19 cellular contexts compared by ENCODE assay signal in the genomic region with DNA sequence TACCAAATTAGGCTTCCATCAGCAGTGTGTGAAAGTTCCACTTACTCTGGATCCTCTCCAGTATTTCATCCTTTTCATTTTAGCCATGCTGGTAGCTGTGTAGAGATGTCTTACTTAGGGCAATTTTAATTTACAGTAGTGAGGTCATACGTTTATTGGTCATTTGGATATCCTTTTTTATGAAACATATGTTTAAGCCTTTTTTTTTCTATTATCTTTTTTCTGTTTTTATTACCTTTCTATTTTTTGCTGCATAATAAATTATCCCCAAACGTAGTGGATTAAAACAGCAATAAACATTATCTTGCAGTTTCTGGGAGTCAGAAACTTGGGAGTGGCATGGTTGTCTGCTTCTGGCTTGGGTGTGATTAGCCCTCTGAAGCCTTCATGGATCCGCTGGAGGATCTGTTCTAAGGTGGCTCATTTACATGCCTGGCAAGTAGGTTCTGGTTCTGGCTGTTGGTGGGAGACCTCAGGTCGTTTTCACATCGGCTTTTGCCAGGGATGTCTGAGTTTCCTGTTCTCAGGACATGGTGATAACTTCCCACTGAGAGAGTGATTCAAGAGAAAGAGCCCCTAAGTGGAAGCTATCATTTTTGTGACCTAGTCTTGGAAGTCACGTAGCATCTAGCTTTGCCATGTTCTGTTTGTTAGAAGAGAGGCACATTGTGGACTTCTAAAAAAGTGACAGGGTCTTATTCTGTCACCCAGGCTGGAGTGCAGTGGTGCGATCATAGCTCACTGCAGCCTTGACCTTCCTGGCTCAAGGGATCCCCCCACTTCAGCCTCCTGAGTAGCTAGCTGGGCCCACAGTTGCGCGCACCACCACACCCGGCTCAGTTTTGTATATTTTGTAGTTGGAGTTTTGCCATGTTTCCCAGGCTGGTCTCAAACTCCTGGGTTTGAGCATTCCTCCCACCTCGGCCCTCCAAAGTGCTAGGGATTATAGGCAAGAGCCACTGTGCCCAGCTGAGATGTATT. TPM values are rescaled to one million over a fixed set of nuclear protein-coding genes. Genes with fewer than 3 reads are reported as not detected.
DNase-seq lines count a peak whose midpoint lies in the region; ATAC-seq and TF ChIP-seq lines count a peak whose summit lies in the region.
"Had no signal": no experiment of that assay in that cellular context is flagged by ENCODE, and none has a peak within 500 bp of the region (broad histone marks: within the 10 kb centered on the region; RNA-seq: fewer than 3 reads in every experiment).

No MANE protein-coding gene starts in this region.

- no peak for TF ChIP-seq CTCF in right atrium auricular region (IDR thresholded peaks at IDR 0.05)

- no peaks in the 10 kb centered on the region for H3K27me3 ChIP-seq in right atrium auricular region
- H3K27me3 ChIP-seq: SJSA1, vagina had no signal

- H3K4me3 ChIP-seq in right atrium auricular region (no peak overlapping the region), urinary bladder (ENCODE audit: low read depth, low read length) (no peak overlapping the region)
- H3K4me3 ChIP-seq: SJSA1, vagina had no signal

- ATAC-seq in left ventricle myocardium superior (peak; percentile 37), T-cell (replicated peaks in 1 of 4) (no peak), memory B cell (ENCODE audit: low read depth) (no peak), HG02678 (IDR thresholded peaks at IDR 0.05; ENCODE audit: unreplicated experiment) (no peak)
- ATAC-seq: activated CD8-positive, alpha-beta T cell treated with anti-CD3 and anti-CD28 coated beads, Interleukin-2, amount 10 ng/mL, durations not matched to agents 7 days and 5 days; stimulated activated effector memory CD8-positive, alpha-beta T cell treated with anti-CD3 and anti-CD28 coated beads, Interleukin-12 subunit alpha, Interleukin-12 subunit beta, amount 100 ng/mL, for 72 hours had no signal

- no peak overlapping the region for H3K27ac ChIP-seq in right atrium auricular region
- peak overlapping the region; percentile 51 for H3K27ac ChIP-seq in urinary bladder (ENCODE audit: low read depth)
- H3K27ac ChIP-seq: SJSA1, vagina had no signal

- CTCF ChIA-PET in T-cell (lab: Charles Lee): interaction anchor here in 1 of 2 donors (0.6 kb wide), 1 partner anchor 83 kb away, joined by 3 read pairs; no protein-coding TSS in a partner anchor

- H3K4me1 Mint-ChIP-seq in T-cell (peaks cover 83 to 95% (median 95%) of the 10 kb centered on the region in 3 donors), memory B cell (peaks cover 62% of the 10 kb centered on the region)
- H3K4me1 Mint-ChIP-seq in activated CD4-positive, alpha-beta T cell treated with anti-CD3 and anti-CD28 coated beads, Interleukin-2, amount 10 ng/mL, durations not matched to agents 24 days and 14 days: peaks cover 29% of the 10 kb centered on the region

- no peaks in the 10 kb centered on the region for H3K9me3 ChIP-seq in right atrium auricular region
- H3K9me3 ChIP-seq: SJSA1, vagina had no signal

- H3K27me3 Mint-ChIP-seq in T-cell (no peaks in the 10 kb centered on the region), memory B cell (no peaks in the 10 kb centered on the region)
- no peaks in the 10 kb centered on the region for H3K27me3 Mint-ChIP-seq in activated CD4-positive, alpha-beta T cell treated with anti-CD3 and anti-CD28 coated beads, Interleukin-2, amount 10 ng/mL, durations not matched to agents 24 days and 14 days

- H3K9me3 Mint-ChIP-seq in T-cell (no peaks in the 10 kb centered on the region), memory B cell (no peaks in the 10 kb centered on the region)
- no peaks in the 10 kb centered on the region for H3K9me3 Mint-ChIP-seq in activated CD4-positive, alpha-beta T cell treated with anti-CD3 and anti-CD28 coated beads, Interleukin-2, amount 10 ng/mL, durations not matched to agents 24 days and 14 days
- H3K9me3 Mint-ChIP-seq: activated T-helper 2 cell treated with anti-CD3 and anti-CD28 coated beads, Interferon-gamma antibody, Interleukin-2, Interleukin-4, amounts not matched to agents 10 μg/mL and 5 μg/mL and 100 μg/mL, durations not matched to agents 14 hours and 24 hours and 36 hours; stimulated activated effector memory CD8-positive, alpha-beta T cell treated with anti-CD3 and anti-CD28 coated beads, Interleukin-12 subunit alpha, Interleukin-12 subunit beta, amount 100 ng/mL, for 72 hours had no signal

- intact Hi-C loops in left ventricle myocardium superior (cut with micrococcal nuclease): no loop called here
- intact Hi-C loops in activated CD4-positive, alpha-beta T cell treated with anti-CD3 and anti-CD28 coated beads, Interleukin-2, amount 10 ng/mL, durations not matched to agents 24 days and 14 days (cut with micrococcal nuclease): no loop called here

- peak overlapping the region in 2 of 3 donors; percentile 17 to 34 for H3K4me3 Mint-ChIP-seq in T-cell
- H3K4me3 Mint-ChIP-seq in memory B cell: peak overlapping the region; percentile 27
- no peak overlapping the region for H3K4me3 Mint-ChIP-seq in activated CD4-positive, alpha-beta T cell treated with anti-CD3 and anti-CD28 coated beads, Interleukin-2, amount 10 ng/mL, durations not matched to agents 24 days and 14 days
- H3K4me3 Mint-ChIP-seq: activated CD8-positive, alpha-beta T cell treated with anti-CD3 and anti-CD28 coated beads, Interleukin-2, amount 10 ng/mL, durations not matched to agents 7 days and 5 days; stimulated activated effector memory CD8-positive, alpha-beta T cell treated with anti-CD3 and anti-CD28 coated beads, Interleukin-12 subunit alpha, Interleukin-12 subunit beta, amount 100 ng/mL, for 72 hours had no signal

- DNase-seq in left ventricle myocardium superior (no peak), right atrium auricular region (ENCODE audit: low spot score) (no peak), T-cell (no peak), memory B cell (ENCODE audit: low spot score in 2 of 2) (no peak), SW480 (ENCODE audit: low spot score) (no peak)
- DNase-seq in activated CD4-positive, alpha-beta T cell treated with anti-CD3 and anti-CD28 coated beads, Interleukin-2, amount 10 ng/mL, durations not matched to agents 24 days and 14 days: no peak
- DNase-seq: activated CD8-positive, alpha-beta T cell treated with anti-CD3 and anti-CD28 coated beads, Interleukin-2, amount 10 ng/mL, durations not matched to agents 7 days and 5 days; anterior cingulate cortex; mesenchymal stem cell; MM.1S; NCI-H1930; NCI-H510A treated with DMSO at 0.1 percent for 48 hours; occipital lobe had no signal

- H3K36me3 ChIP-seq in right atrium auricular region: no peaks in the 10 kb centered on the region
- no peaks in the 10 kb centered on the region for H3K36me3 ChIP-seq in urinary bladder (ENCODE audit: insufficient read depth)
- H3K36me3 ChIP-seq: vagina had no signal

- WGBS in urinary bladder: 40% methylated on average over 11 of the region's 11 CpGs

- POLR2A ChIA-PET in T-cell (lab: Charles Lee): no interaction called here

- H3K4me1 ChIP-seq in right atrium auricular region (peaks cover 0 to 85% of the 10 kb centered on the region in 2 donors), urinary bladder (ENCODE audit: insufficient read depth) (peaks cover 4% of the 10 kb centered on the region)
- H3K4me1 ChIP-seq: SJSA1 had no signal

- H3K36me3 Mint-ChIP-seq in T-cell (no peaks in the 10 kb centered on the region), memory B cell (peaks cover 3% of the 10 kb centered on the region)
- peaks cover 5% of the 10 kb centered on the region for H3K36me3 Mint-ChIP-seq in activated CD4-positive, alpha-beta T cell treated with anti-CD3 and anti-CD28 coated beads, Interleukin-2, amount 10 ng/mL, durations not matched to agents 24 days and 14 days (ENCODE audit: low read depth)

- H3K27ac Mint-ChIP-seq in T-cell (peak overlapping the region; percentile 8 to 34), memory B cell (peak overlapping the region; percentile 45)
- no peak overlapping the region for H3K27ac Mint-ChIP-seq in activated CD4-positive, alpha-beta T cell treated with anti-CD3 and anti-CD28 coated beads, Interleukin-2, amount 10 ng/mL, durations not matched to agents 24 days and 14 days
- H3K27ac Mint-ChIP-seq: activated CD8-positive, alpha-beta T cell treated with anti-CD3 and anti-CD28 coated beads, Interleukin-2, amount 10 ng/mL, durations not matched to agents 7 days and 5 days; activated T-helper 2 cell treated with anti-CD3 and anti-CD28 coated beads, Interferon-gamma antibody, Interleukin-2, Interleukin-4, amounts not matched to agents 10 μg/mL and 5 μg/mL and 100 μg/mL, durations not matched to agents 14 hours and 24 hours and 36 hours; stimulated activated effector memory CD8-positive, alpha-beta T cell treated with anti-CD3 and anti-CD28 coated beads, Interleukin-12 subunit alpha, Interleukin-12 subunit beta, amount 100 ng/mL, for 72 hours had no signal

RNA-seq across cellular contexts. Expression of a gene that starts 38.6 kb away (rescaled TPM):
- total RNA-seq in left ventricle myocardium superior (86.7 TPM), right atrium auricular region (10 to 100 TPM; 81.1 to 95.2 TPM), T-cell (100 to 1,000 TPM; 106 to 147 (median 118) TPM), urinary bladder (288 TPM)
- 46.8 TPM for polyA plus RNA-seq in urinary bladder
- 124 and 132 TPM in 2 replicates for total RNA-seq in activated CD4-positive, alpha-beta T cell treated with anti-CD3 and anti-CD28 coated beads, Interleukin-2, amount 10 ng/mL, durations not matched to agents 24 days and 14 days
